Comparison of ENCODE assay signal across 8 cellular contexts in the genomic region with DNA sequence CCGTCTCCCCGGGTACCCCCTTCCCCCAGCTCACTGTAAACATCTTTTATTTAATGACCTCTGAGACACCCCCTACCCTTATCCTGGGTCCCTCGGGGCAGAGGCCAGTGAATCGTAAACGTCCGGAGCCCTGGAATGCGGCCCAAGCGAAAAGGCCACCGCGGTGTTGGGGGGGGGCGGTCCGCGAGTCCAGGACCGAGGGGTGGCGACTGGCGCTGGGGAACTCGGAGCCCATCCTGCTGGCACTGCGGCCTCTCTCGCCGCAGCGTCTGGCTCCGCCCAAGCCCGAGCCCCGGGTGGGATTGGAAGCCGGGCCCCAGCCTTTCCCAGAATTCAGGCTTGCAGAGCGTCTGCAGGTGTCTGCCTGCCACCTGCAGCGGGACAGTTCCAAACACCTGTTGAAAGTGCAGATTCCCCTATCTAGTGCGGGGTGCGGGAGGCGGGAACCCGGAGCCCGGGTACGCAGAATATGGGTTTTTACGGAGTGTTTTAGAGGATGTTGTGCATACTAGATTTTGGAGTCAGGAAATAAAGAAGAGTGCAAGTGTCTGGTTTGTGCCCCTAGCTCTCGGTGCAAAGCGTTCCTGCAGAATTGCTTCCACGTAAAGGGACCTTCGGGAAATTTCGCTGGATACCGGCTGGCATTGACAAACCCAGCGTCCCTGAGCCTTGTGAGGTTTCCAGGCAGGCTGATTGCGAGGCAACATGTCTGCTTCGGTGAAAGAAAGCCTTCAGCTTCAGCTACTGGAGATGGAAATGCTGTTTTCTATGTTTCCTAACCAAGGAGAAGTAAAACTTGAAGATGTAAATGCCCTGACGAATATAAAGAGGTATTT. TPM values are rescaled to one million over a fixed set of nuclear protein-coding genes. Genes with fewer than 3 reads are reported as not detected.
DNase-seq lines count a peak whose midpoint lies in the region; ATAC-seq and TF ChIP-seq lines count a peak whose summit lies in the region.

No MANE protein-coding gene starts in this region.

- no peak for TF ChIP-seq EP300 in ovary (IDR thresholded peaks at IDR 0.05)

- POLR2A ChIA-PET in PC-9 (lab: Charles Lee; ENCODE audit: unreplicated experiment) = no interaction called here

- BruUV-seq in PC-9 (replicated peaks; lab: Mats Ljungman, UMichigan) = TSS peak; percentile 45

- no peaks in the 10 kb centered on the region for H3K9me2 ChIP-seq in PC-9 (ENCODE audit: insufficient read depth)

- intact Hi-C loops in PC-9 (cut with micrococcal nuclease; ENCODE audit: unreplicated experiment) (loop anchor here (5.0 to 10.0 kb wide), 2 partner anchors 127 to 949 kb away; partner anchors contain the start of genes DOP1A, IBTK and UBE3D), left cardiac atrium (cut with DNase I) (loop anchor here in 1 of 2 donors (5.0 kb wide), 1 partner anchor 127 kb away; the partner anchor contains the start of genes DOP1A and UBE3D), ovary (cut with DNase I) (loop anchor here in 2 of 4 donors (5.0 to 10.0 kb wide), 2 partner anchors 119 to 127 kb away; partner anchors contain the start of genes DOP1A (in 1 of the 2) and UBE3D (in 1 of the 2))

- peak overlapping the region; percentile 94 for H2AFZ ChIP-seq in PC-9

- peak overlapping the region; percentile 97 for H3K4me3 Mint-ChIP-seq in activated naive CD8-positive, alpha-beta T cell treated with anti-CD3 and anti-CD28 coated beads, Interleukin-2, amount 50 U/mL, for 24 hours

- no peak overlapping the region for H3K27ac ChIP-seq in PC-9
- peak overlapping the region; percentile 64 to 69 for H3K27ac ChIP-seq in ovary

- WGBS in ovary, 3 donors = 1 to 2% (median 2%) methylated on average over 43 to 44 of the region's 44 CpGs

- H3K79me2 ChIP-seq in PC-9 (ENCODE audit: low read depth) = peaks cover 9% of the 10 kb centered on the region

- no peaks in the 10 kb centered on the region for H4K20me1 ChIP-seq in PC-9 (ENCODE audit: insufficient read depth)

- no peaks in the 10 kb centered on the region for H3K9me3 Mint-ChIP-seq in activated naive CD8-positive, alpha-beta T cell treated with anti-CD3 and anti-CD28 coated beads, Interleukin-2, amount 50 U/mL, for 24 hours

- peaks cover 3% of the 10 kb centered on the region; the same call in 1 of the 2 replicates for H3K4me1 ChIP-seq in PC-9 (replicated peaks; ENCODE audit: insufficient read depth)
- peaks cover 5% of the 10 kb centered on the region for H3K4me1 ChIP-seq in ovary (ENCODE audit: insufficient read depth)

- H3K4me1 Mint-ChIP-seq in activated naive CD8-positive, alpha-beta T cell treated with anti-CD3 and anti-CD28 coated beads, Interleukin-2, amount 50 U/mL, for 24 hours = peaks cover 28% of the 10 kb centered on the region

- H3K4me2 ChIP-seq in PC-9 = peak overlapping the region; percentile 86

- peaks cover 3% of the 10 kb centered on the region for H3K27me3 Mint-ChIP-seq in activated naive CD8-positive, alpha-beta T cell treated with anti-CD3 and anti-CD28 coated beads, Interleukin-2, amount 50 U/mL, for 24 hours

- peak; percentile 24 to 43 for DNase-seq in AML-193 (lab: John Stamatoyannopoulos, UW)
- peak in 1 of 2 experiments; percentile 53 for DNase-seq in PC-9
- peak; percentile 17 for DNase-seq in activated naive CD8-positive, alpha-beta T cell treated with anti-CD3 and anti-CD28 coated beads, Interleukin-2, amount 50 U/mL, for 24 hours
- peak; percentile 64 for DNase-seq in left cardiac atrium
- DNase-seq in ovary = peak; percentile 43 to 69 (median 66)
- DNase-seq in NCI-H1694 treated with DMSO at 0.1 percent for 48 hours (lab: John Stamatoyannopoulos, UW) = no peak

- CTCF ChIA-PET in PC-9 (lab: Charles Lee) = interaction anchor here (0.6 to 1.0 kb wide), 2 partner anchors 51 to 126 kb away, joined by 3 read pairs; partner anchors contain the start of gene DOP1A

- H3K4me3 ChIP-seq in PC-9 (peak overlapping the region; percentile 77), ovary (peak overlapping the region; percentile 97)

- no peak for TF ChIP-seq CTCF in PC-9 (conservative IDR thresholded peaks at IDR 0.05)
- no peak for TF ChIP-seq CTCF in ovary (IDR thresholded peaks at IDR 0.05)

- H3K9me3 ChIP-seq in PC-9 (ENCODE audit: insufficient read depth, low read depth) (no peaks in the 10 kb centered on the region), ovary (no peaks in the 10 kb centered on the region)

- peaks cover 11% of the 10 kb centered on the region for H3K36me3 Mint-ChIP-seq in activated naive CD8-positive, alpha-beta T cell treated with anti-CD3 and anti-CD28 coated beads, Interleukin-2, amount 50 U/mL, for 24 hours (ENCODE audit: low read depth)

- ATAC-seq in GM18870 (IDR thresholded peaks at IDR 0.05; ENCODE audit: unreplicated experiment) (peak; percentile 8), HG03139 (IDR thresholded peaks at IDR 0.05; ENCODE audit: unreplicated experiment) (peak; percentile 25), left cardiac atrium (peak; percentile 70 to 83)
- no peak for ATAC-seq in activated naive CD8-positive, alpha-beta T cell treated with anti-CD3 and anti-CD28 coated beads, Interleukin-2, amount 50 U/mL, for 24 hours

- H3K27me3 ChIP-seq in PC-9 (ENCODE audit: insufficient read depth, low read depth) (no peaks in the 10 kb centered on the region), ovary (no peaks in the 10 kb centered on the region)

- H3K36me3 ChIP-seq in PC-9 (ENCODE audit: low read depth) (no peaks in the 10 kb centered on the region), ovary (no peaks in the 10 kb centered on the region)

- no peaks in the 10 kb centered on the region for H3F3A ChIP-seq in PC-9 (ENCODE audit: insufficient read depth, low read depth)

- H3K27ac Mint-ChIP-seq in activated naive CD8-positive, alpha-beta T cell treated with anti-CD3 and anti-CD28 coated beads, Interleukin-2, amount 50 U/mL, for 24 hours = peak overlapping the region; percentile 18

- no peak for TF ChIP-seq POLR2A in ovary (IDR thresholded peaks at IDR 0.05)

RNA-seq across cellular contexts. Expression of gene RWDD2A, which starts 0.8 kb away (rescaled TPM):
- 1.8 and 2.1 TPM in 2 replicates for total RNA-seq in PC-9 (2021)
- 1 to 10 TPM; 3.9 to 5.2 TPM for total RNA-seq in left cardiac atrium
- 1 to 10 TPM; 2.8 to 5.3 (median 4.3) TPM for total RNA-seq in ovary
- polyA plus RNA-seq in ovary = 1 to 10 TPM; 4.4 to 5.2 TPM

RNA-seq across cellular contexts. Expression of gene PGM3, which starts 0.9 kb away (rescaled TPM):
- total RNA-seq in PC-9 (2021) = 22.1 and 33.8 TPM in 2 replicates
- 10 to 100 TPM; 18.4 to 31.2 TPM for total RNA-seq in left cardiac atrium
- total RNA-seq in ovary = 10 to 100 TPM; 22.4 to 48.5 (median 39.9) TPM
- 10 to 100 TPM; 12.1 to 16.8 TPM for polyA plus RNA-seq in ovary
